ENCODE assay signal across 8 cellular contexts in the genomic region with DNA sequence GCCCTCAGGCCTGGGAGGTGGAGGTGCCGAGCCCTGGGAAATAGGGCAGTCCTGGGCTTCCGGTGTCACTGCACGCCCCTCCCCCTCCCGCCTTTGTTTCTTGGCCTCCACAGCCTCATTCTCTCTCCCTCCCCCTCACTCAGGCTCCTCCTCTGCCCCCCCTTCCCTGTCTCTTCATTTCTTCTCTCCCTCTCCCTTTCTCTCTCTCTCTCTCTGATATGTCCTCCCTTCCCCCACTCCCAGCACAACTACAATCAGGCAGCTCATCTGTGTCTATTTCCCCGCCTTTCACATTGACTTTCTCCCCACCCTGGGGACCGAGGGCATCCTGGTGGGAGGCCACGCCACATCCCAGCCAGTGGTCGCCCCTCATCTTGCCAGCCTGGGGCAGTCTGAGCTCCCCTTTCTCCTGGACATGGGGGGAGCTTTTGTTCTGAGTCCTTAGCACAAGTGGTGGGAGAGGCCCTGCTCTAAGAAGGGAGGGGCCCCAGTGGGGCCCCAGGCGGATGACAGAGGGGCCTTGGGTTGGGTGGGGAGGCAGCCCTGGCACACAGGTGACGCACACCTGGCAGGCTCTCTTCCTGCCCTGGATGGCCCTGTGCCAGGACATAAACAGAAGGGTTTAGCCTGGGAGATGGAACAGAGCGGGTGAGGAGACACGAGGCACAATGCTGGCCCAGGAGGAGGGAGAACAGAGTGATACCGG. TPM values are rescaled to one million over a fixed set of nuclear protein-coding genes. Genes with fewer than 3 reads are reported as not detected.
A peak's percentile ranks its signal among the peaks of the same experiment; 100 is the strongest.
DNase-seq lines count a peak whose midpoint lies in the region; ATAC-seq and TF ChIP-seq lines count a peak whose summit lies in the region.

No MANE protein-coding gene starts in this region.

- TF ChIP-seq CTCF in neutrophil (IDR thresholded peaks at IDR 0.05) = no peak

- TF ChIP-seq POLR2A in erythroblast (IDR thresholded peaks at IDR 0.05; ENCODE audit: low read length) = no peak

- no peak overlapping the region for H3K4me3 Mint-ChIP-seq in activated CD4-positive, alpha-beta T cell treated with anti-CD3 and anti-CD28 coated beads for 36 hours

- CTCF ChIA-PET in activated CD4-positive, alpha-beta T cell treated with anti-CD3 and anti-CD28 coated beads for 36 hours (lab: Charles Lee) = interaction anchor here (0.6 kb wide), 1 partner anchor 313 kb away, joined by 3 read pairs; no protein-coding TSS in a partner anchor

- peak; percentile 14 for ATAC-seq in activated CD4-positive, alpha-beta T cell treated with anti-CD3 and anti-CD28 coated beads for 36 hours
- ATAC-seq in GM21423 (IDR thresholded peaks at IDR 0.05; ENCODE audit: unreplicated experiment) (no peak), HG03139 (IDR thresholded peaks at IDR 0.05; ENCODE audit: unreplicated experiment) (no peak), GM18519 (IDR thresholded peaks at IDR 0.05; ENCODE audit: low FRiP score, unreplicated experiment) (no peak)

- no peaks in the 10 kb centered on the region for H3K9me3 Mint-ChIP-seq in activated CD4-positive, alpha-beta T cell treated with anti-CD3 and anti-CD28 coated beads for 36 hours (ENCODE audit: low read depth)

- H3K9me3 ChIP-seq in neutrophil = no peaks in the 10 kb centered on the region

- peak overlapping the region; percentile 70 for H3K27ac Mint-ChIP-seq in activated CD4-positive, alpha-beta T cell treated with anti-CD3 and anti-CD28 coated beads for 36 hours

- no peaks in the 10 kb centered on the region for H3K27me3 Mint-ChIP-seq in activated CD4-positive, alpha-beta T cell treated with anti-CD3 and anti-CD28 coated beads for 36 hours

- H3K36me3 ChIP-seq in neutrophil = peaks cover 2% of the 10 kb centered on the region

- peaks cover 97% of the 10 kb centered on the region in 2 experiments for H3K4me1 ChIP-seq in neutrophil (ENCODE audit: control insufficient read depth in 1 of 2, insufficient read depth in 1 of 2, low read depth in 1 of 2, low read length in 1 of 2)

- peaks cover 3% of the 10 kb centered on the region for H3K36me3 Mint-ChIP-seq in activated CD4-positive, alpha-beta T cell treated with anti-CD3 and anti-CD28 coated beads for 36 hours (ENCODE audit: low read depth)

- peak overlapping the region; percentile 97 for H3K27ac ChIP-seq in neutrophil

- intact Hi-C loops in activated CD4-positive, alpha-beta T cell treated with anti-CD3 and anti-CD28 coated beads for 36 hours (cut with DNase I, micrococcal nuclease) = no loop called here

- no peaks in the 10 kb centered on the region for H3K27me3 ChIP-seq in neutrophil

- peak; percentile 61 for DNase-seq in Ammon's horn (ENCODE audit: low spot score)
- peak; percentile 60 for DNase-seq in NCI-H146 (lab: John Stamatoyannopoulos, UW)
- peak; percentile 80 for DNase-seq in activated CD4-positive, alpha-beta T cell treated with anti-CD3 and anti-CD28 coated beads for 36 hours
- DNase-seq in erythroblast (lab: John Stamatoyannopoulos, UW) = peak; percentile 44 to 76

- POLR2A ChIA-PET in activated CD4-positive, alpha-beta T cell treated with anti-CD3 and anti-CD28 coated beads for 36 hours (lab: Charles Lee) = interaction anchor here (0.6 to 1.9 kb wide), 2 partner anchors 57 to 324 kb away, joined by 4 to 6 read pairs; no protein-coding TSS in a partner anchor

- peaks cover 53% of the 10 kb centered on the region for H3K4me1 Mint-ChIP-seq in activated CD4-positive, alpha-beta T cell treated with anti-CD3 and anti-CD28 coated beads for 36 hours

- no peak overlapping the region for H3K4me3 ChIP-seq in neutrophil (ENCODE audit: low read depth in 1 of 2, low read length in 1 of 2)

RNA-seq across cellular contexts. Expression of gene IDH2, which starts 40.1 kb away (rescaled TPM):
- 100 to 1,000 TPM; 176 to 182 TPM for total RNA-seq in activated CD4-positive, alpha-beta T cell treated with anti-CD3 and anti-CD28 coated beads for 36 hours
